Comparison of ENCODE assay signal across 1 cellular context in genomic region chr3:100352296-100353178, GRCh38.
TF ChIP-seq lines count a peak whose summit lies in the region.

No MANE protein-coding gene starts in this region.

TF ChIP-seq in endothelial cell of umbilical vein, 7 proteins besides CTCF, POLR2A, EP300 and RAD21 (continued from another document):
- TF ChIP-seq FOS (IDR thresholded peaks at IDR 0.05; ENCODE audit: borderline replicate concordance, insufficient read depth, low read length) (no peak), EZH2 (IDR thresholded peaks at IDR 0.05; ENCODE audit: borderline replicate concordance, low read depth, low read length, severe bottlenecking) (no peak), JUN (IDR thresholded peaks at IDR 0.05; ENCODE audit: borderline replicate concordance, insufficient read depth, insufficient read length, low read depth) (no peak), POLR2AphosphoS5 (IDR thresholded peaks at IDR 0.05; ENCODE audit: insufficient read depth, low read depth, low read length) (no peak)
